In the genomic region with DNA sequence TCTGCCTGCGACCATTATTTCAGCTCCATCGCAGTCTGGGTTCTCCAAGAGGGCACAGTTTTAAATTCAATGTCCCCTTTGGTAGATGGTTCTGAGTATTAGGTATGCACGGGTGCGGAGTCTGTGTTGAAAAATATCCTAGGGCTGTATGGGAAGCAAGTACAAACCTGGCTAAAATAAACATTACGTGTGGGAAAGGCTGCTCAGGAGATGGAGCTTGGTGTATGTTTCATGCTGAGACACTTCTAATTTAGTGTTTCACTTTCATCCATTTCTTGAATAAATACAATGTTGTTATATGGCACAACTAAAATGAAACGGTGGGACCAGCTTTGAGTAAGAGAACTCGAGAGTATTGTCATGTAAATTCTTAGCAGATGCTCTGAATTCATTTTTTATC, we compare ENCODE assay signal across 12 cellular contexts.
"Had no signal": no experiment of that assay in that cellular context is flagged by ENCODE, and none has a peak within 500 bp of the region (broad histone marks: within the 10 kb centered on the region; RNA-seq: fewer than 3 reads in every experiment).

No MANE protein-coding gene starts in this region.

- H3K36me3 ChIP-seq: lower lobe of right lung, neutrophil, right atrium auricular region, thyroid gland had no signal

- DNase-seq: activated CD4-positive, alpha-beta T cell treated with anti-CD3 and anti-CD28 coated beads, Interleukin-2, amount 50 U/mL, for 1 hour; activated naive CD4-positive, alpha-beta T cell treated with anti-CD3 and anti-CD28 coated beads, Interleukin-2, amount 50 U/mL, for 16 hours; activated T-cell treated with anti-CD3 and anti-CD28 coated beads, Interleukin-2, amount 50 U/mL, for 1 hour; left cardiac atrium; lower lobe of right lung; midbrain; naive B cell; thyroid gland had no signal

- H3K27ac Mint-ChIP-seq: naive B cell; T-helper 1 cell treated with Interleukin-12 subunit alpha and Interleukin-12 subunit beta and Interleukin-4 antibody, amounts not matched to agents 30 μg/mL and 1 μg/mL, for 36 hours had no signal

- ATAC-seq: left cardiac atrium, lower lobe of right lung had no signal

- H3K9me3 ChIP-seq: lower lobe of right lung, neutrophil, right atrium auricular region, thyroid gland had no signal

- H3K27me3 ChIP-seq: right atrium auricular region, thyroid gland had no signal

- H3K4me1 ChIP-seq: lower lobe of right lung, right atrium auricular region, thyroid gland had no signal

- H3K27ac ChIP-seq: lower lobe of right lung, neutrophil, right atrium auricular region, skin epidermis, thyroid gland had no signal

- H3K4me3 Mint-ChIP-seq: naive B cell; T-helper 1 cell treated with Interleukin-12 subunit alpha and Interleukin-12 subunit beta and Interleukin-4 antibody, amounts not matched to agents 30 μg/mL and 1 μg/mL, for 36 hours had no signal

- H3K4me1 Mint-ChIP-seq: naive B cell had no signal

- H3K4me3 ChIP-seq: lower lobe of right lung, right atrium auricular region, skin epidermis, thyroid gland had no signal
